In genomic region chr10:93672022-93672678, GRCh38 we compare ENCODE assay signal across 28 cellular contexts. TPM values are rescaled to one million over a fixed set of nuclear protein-coding genes. Genes with fewer than 3 reads are reported as not detected.
"Had no signal": no experiment of that assay in that cellular context is flagged by ENCODE, and none has a peak within 500 bp of the region (broad histone marks: within the 10 kb centered on the region; RNA-seq: fewer than 3 reads in every experiment).

No MANE protein-coding gene starts in this region.

- H3K27me3 ChIP-seq: adrenal gland had no signal

- H3K27ac ChIP-seq: adrenal gland, KMS-11 had no signal

- H3K27me3 Mint-ChIP-seq: activated B cell treated with CpG ODN at 0.5 μM for 24 hours; activated CD4-positive, alpha-beta T cell treated with anti-CD3 and anti-CD28 coated beads, Interleukin-2, amount 10 ng/mL, durations not matched to agents 24 days and 14 days; activated CD8-positive, alpha-beta memory T cell treated with anti-CD3 and anti-CD28 coated beads, Interleukin-2, amount 10 ng/mL, durations not matched to agents 7 days and 5 days; activated naive CD8-positive, alpha-beta T cell; activated T-cell treated with anti-CD3 and anti-CD28 coated beads, Interleukin-2, amount 50 U/mL, for 24 hours had no signal

- ATAC-seq: activated CD8-positive, alpha-beta memory T cell treated with anti-CD3 and anti-CD28 coated beads, Interleukin-2, amount 10 ng/mL, durations not matched to agents 7 days and 5 days had no signal

- FAIRE-seq: TTC549 had no signal

- H3K9me3 Mint-ChIP-seq: activated B cell treated with CpG ODN at 0.5 μM for 24 hours; activated CD4-positive, alpha-beta T cell treated with anti-CD3 and anti-CD28 coated beads, Interleukin-2, amount 10 ng/mL, durations not matched to agents 24 days and 14 days; activated T-cell treated with anti-CD3 and anti-CD28 coated beads, Interleukin-2, amount 50 U/mL, for 24 hours; activated T-helper 1 cell treated with anti-CD3 and anti-CD28 coated beads, Interleukin-12 subunit alpha, Interleukin-12 subunit beta, Interleukin-2, Interleukin-4 antibody, amounts not matched to agents 30 ng/mL and 10 ng/mL and 1 ng/mL, durations not matched to agents 14 hours and 24 hours and 36 hours had no signal

- H3K4me2 ChIP-seq: KMS-11 had no signal

- H3K9ac ChIP-seq: KMS-11 had no signal

- H3K27ac Mint-ChIP-seq: activated B cell treated with CpG ODN at 0.5 μM for 24 hours; activated CD4-positive, alpha-beta T cell treated with anti-CD3 and anti-CD28 coated beads, Interleukin-2, amount 10 ng/mL, durations not matched to agents 24 days and 14 days; activated CD8-positive, alpha-beta memory T cell treated with anti-CD3 and anti-CD28 coated beads, Interleukin-2, amount 10 ng/mL, durations not matched to agents 7 days and 5 days; activated naive CD8-positive, alpha-beta T cell; activated T-cell treated with anti-CD3 and anti-CD28 coated beads, Interleukin-2, amount 50 U/mL, for 24 hours; activated T-helper 1 cell treated with anti-CD3 and anti-CD28 coated beads, Interleukin-12 subunit alpha, Interleukin-12 subunit beta, Interleukin-2, Interleukin-4 antibody, amounts not matched to agents 30 ng/mL and 10 ng/mL and 1 ng/mL, durations not matched to agents 14 hours and 24 hours and 36 hours had no signal

- DNase-seq: activated B cell treated with CpG ODN at 0.5 μM for 24 hours; activated CD4-positive, alpha-beta T cell treated with anti-CD3 and anti-CD28 coated beads for 1 hour; activated CD4-positive, alpha-beta T cell treated with anti-CD3 and anti-CD28 coated beads, Interleukin-2, amount 10 ng/mL, durations not matched to agents 24 days and 14 days; activated CD4-positive, alpha-beta T cell treated with anti-CD3 and anti-CD28 coated beads, Interleukin-2, amount 50 U/mL, for 48 hours; activated CD8-positive, alpha-beta memory T cell treated with anti-CD3 and anti-CD28 coated beads, Interleukin-2, amount 10 ng/mL, durations not matched to agents 7 days and 5 days; activated effector memory CD4-positive, alpha-beta T cell treated with Interleukin-2 at 50 U/mL for 16 hours; activated naive CD4-positive, alpha-beta T cell; activated T-cell treated with anti-CD3 and anti-CD28 coated beads, Interleukin-2, amount 50 U/mL, for 24 hours; adrenal gland; anterior cingulate cortex; NCI-H1105; NCI-H1436; NCI-H1694 treated with DMSO at 0.1 percent for 48 hours; NCI-H2029 treated with DMSO at 0.1 percent for 48 hours; NCI-H345; NCI-H510A; NCI-H526 treated with DMSO at 0.1 percent for 48 hours; NCI-H82; SIG-M5; T-helper 2 cell; T1000 had no signal

- H3K4me1 Mint-ChIP-seq: activated B cell treated with CpG ODN at 0.5 μM for 24 hours; activated CD8-positive, alpha-beta memory T cell treated with anti-CD3 and anti-CD28 coated beads, Interleukin-2, amount 10 ng/mL, durations not matched to agents 7 days and 5 days had no signal

- H3K4me3 Mint-ChIP-seq: activated B cell treated with CpG ODN at 0.5 μM for 24 hours; activated CD4-positive, alpha-beta T cell treated with anti-CD3 and anti-CD28 coated beads, Interleukin-2, amount 10 ng/mL, durations not matched to agents 24 days and 14 days; activated CD8-positive, alpha-beta memory T cell treated with anti-CD3 and anti-CD28 coated beads, Interleukin-2, amount 10 ng/mL, durations not matched to agents 7 days and 5 days; activated naive CD8-positive, alpha-beta T cell; activated T-cell treated with anti-CD3 and anti-CD28 coated beads, Interleukin-2, amount 50 U/mL, for 24 hours; activated T-helper 1 cell treated with anti-CD3 and anti-CD28 coated beads, Interleukin-12 subunit alpha, Interleukin-12 subunit beta, Interleukin-2, Interleukin-4 antibody, amounts not matched to agents 30 ng/mL and 10 ng/mL and 1 ng/mL, durations not matched to agents 14 hours and 24 hours and 36 hours had no signal

- H3K4me3 ChIP-seq: adrenal gland had no signal

- H3K9me3 ChIP-seq: adrenal gland had no signal

RNA-seq across cellular contexts. Expression of gene PDE6C, which starts 59.8 kb away (rescaled TPM):
- total RNA-seq: activated B cell treated with CpG ODN at 0.5 μM for 24 hours; activated CD4-positive, alpha-beta T cell treated with anti-CD3 and anti-CD28 coated beads, Interleukin-2, amount 10 ng/mL, durations not matched to agents 24 days and 14 days; activated CD8-positive, alpha-beta memory T cell treated with anti-CD3 and anti-CD28 coated beads, Interleukin-2, amount 10 ng/mL, durations not matched to agents 7 days and 5 days; activated T-helper 1 cell treated with anti-CD3 and anti-CD28 coated beads, Interleukin-12 subunit alpha, Interleukin-12 subunit beta, Interleukin-2, Interleukin-4 antibody, amounts not matched to agents 30 ng/mL and 10 ng/mL and 1 ng/mL, durations not matched to agents 14 hours and 24 hours and 36 hours; adrenal gland; cardiac septum; MCF 10A; RPMI7951 had no signal
- polyA plus RNA-seq: adrenal gland had no signal
